1 cellular context compared by ENCODE assay signal in the genomic region with DNA sequence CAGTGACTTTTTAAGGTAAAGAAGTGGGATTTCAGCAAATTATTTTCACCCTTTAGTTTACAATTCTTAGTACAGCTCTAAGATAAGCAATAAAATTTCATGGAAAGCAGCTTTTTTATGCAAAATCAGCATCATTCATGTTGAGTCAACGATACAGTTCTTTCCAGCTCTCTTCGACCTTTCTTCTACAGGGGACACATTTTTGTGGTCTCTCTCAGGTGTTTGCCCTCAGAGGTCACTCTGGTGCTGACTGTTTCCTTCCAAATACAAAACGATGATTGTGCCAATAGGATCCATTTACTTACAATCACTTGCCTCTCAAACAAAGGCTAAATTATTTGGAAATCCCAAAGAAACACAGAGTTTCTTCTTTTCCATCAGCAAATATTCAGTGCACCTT.
TF ChIP-seq lines count a peak whose summit lies in the region.

No MANE protein-coding gene starts in this region.

TF ChIP-seq in HepG2, 621 proteins besides CTCF, POLR2A, EP300 and RAD21 (continued from another document and continues in another):
- no peak for TF ChIP-seq FOSL1 (CRISPR knock-in tag; IDR thresholded peaks at IDR 0.05; ENCODE audit: borderline replicate concordance)
- TF ChIP-seq, protein P1, sequence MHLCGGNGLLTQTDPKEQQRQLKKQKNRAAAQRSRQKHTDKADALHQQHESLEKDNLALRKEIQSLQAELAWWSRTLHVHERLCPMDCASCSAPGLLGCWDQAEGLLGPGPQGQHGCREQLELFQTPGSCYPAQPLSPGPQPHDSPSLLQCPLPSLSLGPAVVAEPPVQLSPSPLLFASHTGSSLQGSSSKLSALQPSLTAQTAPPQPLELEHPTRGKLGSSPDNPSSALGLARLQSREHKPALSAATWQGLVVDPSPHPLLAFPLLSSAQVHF (CRISPR knock-in tag; IDR thresholded peaks at IDR 0.05) = no peak
- TF ChIP-seq, protein P2, sequence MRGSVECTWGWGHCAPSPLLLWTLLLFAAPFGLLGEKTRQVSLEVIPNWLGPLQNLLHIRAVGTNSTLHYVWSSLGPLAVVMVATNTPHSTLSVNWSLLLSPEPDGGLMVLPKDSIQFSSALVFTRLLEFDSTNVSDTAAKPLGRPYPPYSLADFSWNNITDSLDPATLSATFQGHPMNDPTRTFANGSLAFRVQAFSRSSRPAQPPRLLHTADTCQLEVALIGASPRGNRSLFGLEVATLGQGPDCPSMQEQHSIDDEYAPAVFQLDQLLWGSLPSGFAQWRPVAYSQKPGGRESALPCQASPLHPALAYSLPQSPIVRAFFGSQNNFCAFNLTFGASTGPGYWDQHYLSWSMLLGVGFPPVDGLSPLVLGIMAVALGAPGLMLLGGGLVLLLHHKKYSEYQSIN (CRISPR knock-in tag; IDR thresholded peaks at IDR 0.05; ENCODE audit: borderline replicate concordance) = no peak
- TF ChIP-seq MAFK (conservative IDR thresholded peaks at IDR 0.05 in 1 of 2, IDR thresholded peaks at IDR 0.05 in 1 of 2; ENCODE audit: low read length in 2 of 2) = peak; percentile 93 to 97
- TF ChIP-seq ZNF205 (CRISPR knock-in tag; IDR thresholded peaks at IDR 0.05) = no peak
- TF ChIP-seq TEAD2 (CRISPR knock-in tag; IDR thresholded peaks at IDR 0.05) = no peak
- no peak for TF ChIP-seq TCF7L2 (IDR thresholded peaks at IDR 0.05; ENCODE audit: low read depth, low read length)
- TF ChIP-seq ZNF333 (CRISPR knock-in tag; IDR thresholded peaks at IDR 0.05; ENCODE audit: borderline replicate concordance) = no peak
- no peak for TF ChIP-seq ZNF614 (CRISPR knock-in tag; IDR thresholded peaks at IDR 0.05; ENCODE audit: borderline replicate concordance)
- no peak for TF ChIP-seq HNRNPUL1 (IDR thresholded peaks at IDR 0.05; ENCODE audit: low read depth, low read length)
- TF ChIP-seq, protein P3, sequence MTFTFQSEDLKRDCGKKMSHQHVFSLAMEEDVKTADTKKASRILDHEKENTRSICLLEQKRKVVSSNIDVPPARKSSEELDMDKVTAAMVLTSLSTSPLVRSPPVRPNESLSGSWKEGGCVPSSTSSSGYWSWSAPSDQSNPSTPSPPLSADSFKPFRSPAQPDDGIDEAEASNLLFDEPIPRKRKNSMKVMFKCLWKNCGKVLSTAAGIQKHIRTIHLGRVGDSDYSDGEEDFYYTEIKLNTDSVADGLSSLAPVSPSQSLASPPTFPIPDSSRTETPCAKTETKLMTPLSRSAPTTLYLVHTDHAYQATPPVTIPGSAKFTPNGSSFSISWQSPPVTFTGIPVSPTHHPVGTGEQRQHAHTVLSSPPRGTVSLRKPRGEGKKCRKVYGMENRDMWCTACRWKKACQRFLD (CRISPR knock-in tag; IDR thresholded peaks at IDR 0.05; ENCODE audit: borderline replicate concordance) = no peak
- no peak for TF ChIP-seq FOXC1 (CRISPR knock-in tag; IDR thresholded peaks at IDR 0.05; ENCODE audit: borderline replicate concordance)
- TF ChIP-seq, protein P4, sequence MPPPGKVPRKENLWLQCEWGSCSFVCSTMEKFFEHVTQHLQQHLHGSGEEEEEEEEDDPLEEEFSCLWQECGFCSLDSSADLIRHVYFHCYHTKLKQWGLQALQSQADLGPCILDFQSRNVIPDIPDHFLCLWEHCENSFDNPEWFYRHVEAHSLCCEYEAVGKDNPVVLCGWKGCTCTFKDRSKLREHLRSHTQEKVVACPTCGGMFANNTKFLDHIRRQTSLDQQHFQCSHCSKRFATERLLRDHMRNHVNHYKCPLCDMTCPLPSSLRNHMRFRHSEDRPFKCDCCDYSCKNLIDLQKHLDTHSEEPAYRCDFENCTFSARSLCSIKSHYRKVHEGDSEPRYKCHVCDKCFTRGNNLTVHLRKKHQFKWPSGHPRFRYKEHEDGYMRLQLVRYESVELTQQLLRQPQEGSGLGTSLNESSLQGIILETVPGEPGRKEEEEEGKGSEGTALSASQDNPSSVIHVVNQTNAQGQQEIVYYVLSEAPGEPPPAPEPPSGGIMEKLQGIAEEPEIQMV (CRISPR knock-in tag; IDR thresholded peaks at IDR 0.05; ENCODE audit: low read depth) = no peak
- TF ChIP-seq, protein P5, sequence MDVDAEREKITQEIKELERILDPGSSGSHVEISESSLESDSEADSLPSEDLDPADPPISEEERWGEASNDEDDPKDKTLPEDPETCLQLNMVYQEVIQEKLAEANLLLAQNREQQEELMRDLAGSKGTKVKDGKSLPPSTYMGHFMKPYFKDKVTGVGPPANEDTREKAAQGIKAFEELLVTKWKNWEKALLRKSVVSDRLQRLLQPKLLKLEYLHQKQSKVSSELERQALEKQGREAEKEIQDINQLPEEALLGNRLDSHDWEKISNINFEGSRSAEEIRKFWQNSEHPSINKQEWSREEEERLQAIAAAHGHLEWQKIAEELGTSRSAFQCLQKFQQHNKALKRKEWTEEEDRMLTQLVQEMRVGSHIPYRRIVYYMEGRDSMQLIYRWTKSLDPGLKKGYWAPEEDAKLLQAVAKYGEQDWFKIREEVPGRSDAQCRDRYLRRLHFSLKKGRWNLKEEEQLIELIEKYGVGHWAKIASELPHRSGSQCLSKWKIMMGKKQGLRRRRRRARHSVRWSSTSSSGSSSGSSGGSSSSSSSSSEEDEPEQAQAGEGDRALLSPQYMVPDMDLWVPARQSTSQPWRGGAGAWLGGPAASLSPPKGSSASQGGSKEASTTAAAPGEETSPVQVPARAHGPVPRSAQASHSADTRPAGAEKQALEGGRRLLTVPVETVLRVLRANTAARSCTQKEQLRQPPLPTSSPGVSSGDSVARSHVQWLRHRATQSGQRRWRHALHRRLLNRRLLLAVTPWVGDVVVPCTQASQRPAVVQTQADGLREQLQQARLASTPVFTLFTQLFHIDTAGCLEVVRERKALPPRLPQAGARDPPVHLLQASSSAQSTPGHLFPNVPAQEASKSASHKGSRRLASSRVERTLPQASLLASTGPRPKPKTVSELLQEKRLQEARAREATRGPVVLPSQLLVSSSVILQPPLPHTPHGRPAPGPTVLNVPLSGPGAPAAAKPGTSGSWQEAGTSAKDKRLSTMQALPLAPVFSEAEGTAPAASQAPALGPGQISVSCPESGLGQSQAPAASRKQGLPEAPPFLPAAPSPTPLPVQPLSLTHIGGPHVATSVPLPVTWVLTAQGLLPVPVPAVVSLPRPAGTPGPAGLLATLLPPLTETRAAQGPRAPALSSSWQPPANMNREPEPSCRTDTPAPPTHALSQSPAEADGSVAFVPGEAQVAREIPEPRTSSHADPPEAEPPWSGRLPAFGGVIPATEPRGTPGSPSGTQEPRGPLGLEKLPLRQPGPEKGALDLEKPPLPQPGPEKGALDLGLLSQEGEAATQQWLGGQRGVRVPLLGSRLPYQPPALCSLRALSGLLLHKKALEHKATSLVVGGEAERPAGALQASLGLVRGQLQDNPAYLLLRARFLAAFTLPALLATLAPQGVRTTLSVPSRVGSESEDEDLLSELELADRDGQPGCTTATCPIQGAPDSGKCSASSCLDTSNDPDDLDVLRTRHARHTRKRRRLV (CRISPR knock-in tag; IDR thresholded peaks at IDR 0.05) = no peak
- peak; percentile 85; the same call in 1 of the 2 replicates for TF ChIP-seq HMG20A (CRISPR knock-in tag; IDR thresholded peaks at IDR 0.05; ENCODE audit: borderline replicate concordance)
- no peak for TF ChIP-seq ZNF34 (CRISPR knock-in tag; IDR thresholded peaks at IDR 0.05; ENCODE audit: borderline replicate concordance)
- no peak for TF ChIP-seq MED8 (CRISPR knock-in tag; IDR thresholded peaks at IDR 0.05; ENCODE audit: insufficient replicate concordance)
- TF ChIP-seq, protein P6, sequence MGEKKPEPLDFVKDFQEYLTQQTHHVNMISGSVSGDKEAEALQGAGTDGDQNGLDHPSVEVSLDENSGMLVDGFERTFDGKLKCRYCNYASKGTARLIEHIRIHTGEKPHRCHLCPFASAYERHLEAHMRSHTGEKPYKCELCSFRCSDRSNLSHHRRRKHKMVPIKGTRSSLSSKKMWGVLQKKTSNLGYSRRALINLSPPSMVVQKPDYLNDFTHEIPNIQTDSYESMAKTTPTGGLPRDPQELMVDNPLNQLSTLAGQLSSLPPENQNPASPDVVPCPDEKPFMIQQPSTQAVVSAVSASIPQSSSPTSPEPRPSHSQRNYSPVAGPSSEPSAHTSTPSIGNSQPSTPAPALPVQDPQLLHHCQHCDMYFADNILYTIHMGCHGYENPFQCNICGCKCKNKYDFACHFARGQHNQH (CRISPR knock-in tag; IDR thresholded peaks at IDR 0.05) = peak; percentile 33; the same call in 1 of the 2 replicates
- no peak for TF ChIP-seq NPAS2 (CRISPR knock-in tag; IDR thresholded peaks at IDR 0.05; ENCODE audit: borderline replicate concordance)
- TF ChIP-seq, protein P7, sequence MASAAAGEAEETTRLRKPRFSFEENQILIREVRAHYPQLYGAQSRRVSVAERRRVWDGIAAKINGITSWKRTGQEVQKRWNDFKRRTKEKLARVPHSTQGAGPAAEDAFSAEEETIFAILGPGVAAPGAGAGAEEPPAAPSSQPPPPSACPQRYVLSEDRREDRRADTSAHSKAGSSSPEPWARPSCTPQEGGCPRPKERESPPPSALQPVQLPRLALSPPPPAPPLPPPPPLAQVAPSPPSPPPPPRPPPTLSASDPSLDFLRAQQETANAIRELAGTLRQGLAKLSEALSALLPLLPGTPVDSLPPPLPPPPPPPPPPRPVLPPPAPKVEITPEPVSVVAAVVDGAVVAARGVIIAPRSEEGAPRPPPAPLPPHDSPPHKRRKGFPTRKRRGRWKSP (CRISPR knock-in tag; IDR thresholded peaks at IDR 0.05) = no peak
- no peak for TF ChIP-seq ZNF558 (CRISPR knock-in tag; IDR thresholded peaks at IDR 0.05; ENCODE audit: borderline replicate concordance)
- TF ChIP-seq, protein P8, sequence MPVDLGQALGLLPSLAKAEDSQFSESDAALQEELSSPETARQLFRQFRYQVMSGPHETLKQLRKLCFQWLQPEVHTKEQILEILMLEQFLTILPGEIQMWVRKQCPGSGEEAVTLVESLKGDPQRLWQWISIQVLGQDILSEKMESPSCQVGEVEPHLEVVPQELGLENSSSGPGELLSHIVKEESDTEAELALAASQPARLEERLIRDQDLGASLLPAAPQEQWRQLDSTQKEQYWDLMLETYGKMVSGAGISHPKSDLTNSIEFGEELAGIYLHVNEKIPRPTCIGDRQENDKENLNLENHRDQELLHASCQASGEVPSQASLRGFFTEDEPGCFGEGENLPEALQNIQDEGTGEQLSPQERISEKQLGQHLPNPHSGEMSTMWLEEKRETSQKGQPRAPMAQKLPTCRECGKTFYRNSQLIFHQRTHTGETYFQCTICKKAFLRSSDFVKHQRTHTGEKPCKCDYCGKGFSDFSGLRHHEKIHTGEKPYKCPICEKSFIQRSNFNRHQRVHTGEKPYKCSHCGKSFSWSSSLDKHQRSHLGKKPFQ (CRISPR knock-in tag; IDR thresholded peaks at IDR 0.05; ENCODE audit: insufficient replicate concordance) = no peak
- no peak for TF ChIP-seq ZNF652 (CRISPR knock-in tag; IDR thresholded peaks at IDR 0.05; ENCODE audit: borderline replicate concordance, low read depth)
- TF ChIP-seq POLR2G (IDR thresholded peaks at IDR 0.05; ENCODE audit: low read depth, low read length) = no peak
- TF ChIP-seq, protein P9, sequence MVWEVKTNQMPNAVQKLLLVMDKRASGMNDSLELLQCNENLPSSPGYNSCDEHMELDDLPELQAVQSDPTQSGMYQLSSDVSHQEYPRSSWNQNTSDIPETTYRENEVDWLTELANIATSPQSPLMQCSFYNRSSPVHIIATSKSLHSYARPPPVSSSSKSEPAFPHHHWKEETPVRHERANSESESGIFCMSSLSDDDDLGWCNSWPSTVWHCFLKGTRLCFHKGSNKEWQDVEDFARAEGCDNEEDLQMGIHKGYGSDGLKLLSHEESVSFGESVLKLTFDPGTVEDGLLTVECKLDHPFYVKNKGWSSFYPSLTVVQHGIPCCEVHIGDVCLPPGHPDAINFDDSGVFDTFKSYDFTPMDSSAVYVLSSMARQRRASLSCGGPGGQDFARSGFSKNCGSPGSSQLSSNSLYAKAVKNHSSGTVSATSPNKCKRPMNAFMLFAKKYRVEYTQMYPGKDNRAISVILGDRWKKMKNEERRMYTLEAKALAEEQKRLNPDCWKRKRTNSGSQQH (CRISPR knock-in tag; IDR thresholded peaks at IDR 0.05; ENCODE audit: low read depth) = no peak
- TF ChIP-seq SMYD3 (CRISPR knock-in tag; IDR thresholded peaks at IDR 0.05) = no peak
- no peak for TF ChIP-seq ZC3H13 (CRISPR knock-in tag; IDR thresholded peaks at IDR 0.05)
- TF ChIP-seq, protein P10, sequence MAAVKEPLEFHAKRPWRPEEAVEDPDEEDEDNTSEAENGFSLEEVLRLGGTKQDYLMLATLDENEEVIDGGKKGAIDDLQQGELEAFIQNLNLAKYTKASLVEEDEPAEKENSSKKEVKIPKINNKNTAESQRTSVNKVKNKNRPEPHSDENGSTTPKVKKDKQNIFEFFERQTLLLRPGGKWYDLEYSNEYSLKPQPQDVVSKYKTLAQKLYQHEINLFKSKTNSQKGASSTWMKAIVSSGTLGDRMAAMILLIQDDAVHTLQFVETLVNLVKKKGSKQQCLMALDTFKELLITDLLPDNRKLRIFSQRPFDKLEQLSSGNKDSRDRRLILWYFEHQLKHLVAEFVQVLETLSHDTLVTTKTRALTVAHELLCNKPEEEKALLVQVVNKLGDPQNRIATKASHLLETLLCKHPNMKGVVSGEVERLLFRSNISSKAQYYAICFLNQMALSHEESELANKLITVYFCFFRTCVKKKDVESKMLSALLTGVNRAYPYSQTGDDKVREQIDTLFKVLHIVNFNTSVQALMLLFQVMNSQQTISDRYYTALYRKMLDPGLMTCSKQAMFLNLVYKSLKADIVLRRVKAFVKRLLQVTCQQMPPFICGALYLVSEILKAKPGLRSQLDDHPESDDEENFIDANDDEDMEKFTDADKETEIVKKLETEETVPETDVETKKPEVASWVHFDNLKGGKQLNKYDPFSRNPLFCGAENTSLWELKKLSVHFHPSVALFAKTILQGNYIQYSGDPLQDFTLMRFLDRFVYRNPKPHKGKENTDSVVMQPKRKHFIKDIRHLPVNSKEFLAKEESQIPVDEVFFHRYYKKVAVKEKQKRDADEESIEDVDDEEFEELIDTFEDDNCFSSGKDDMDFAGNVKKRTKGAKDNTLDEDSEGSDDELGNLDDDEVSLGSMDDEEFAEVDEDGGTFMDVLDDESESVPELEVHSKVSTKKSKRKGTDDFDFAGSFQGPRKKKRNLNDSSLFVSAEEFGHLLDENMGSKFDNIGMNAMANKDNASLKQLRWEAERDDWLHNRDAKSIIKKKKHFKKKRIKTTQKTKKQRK (IDR thresholded peaks at IDR 0.05; ENCODE audit: low read length) = no peak
- TF ChIP-seq ZFX (CRISPR knock-in tag; IDR thresholded peaks at IDR 0.05; ENCODE audit: low read depth) = no peak
- TF ChIP-seq KDM3A (CRISPR knock-in tag; IDR thresholded peaks at IDR 0.05; ENCODE audit: low read depth) = no peak
- TF ChIP-seq SRSF4 (IDR thresholded peaks at IDR 0.05; ENCODE audit: low read depth, low read length, poor library complexity, severe bottlenecking) = no peak
- no peak for TF ChIP-seq KMT2B (CRISPR knock-in tag; IDR thresholded peaks at IDR 0.05)
- TF ChIP-seq MAF1 (CRISPR knock-in tag; IDR thresholded peaks at IDR 0.05; ENCODE audit: borderline replicate concordance) = no peak
- peak; percentile 79 for TF ChIP-seq NR2F6 (IDR thresholded peaks at IDR 0.05)
- TF ChIP-seq NR2F6 (CRISPR knock-in tag; IDR thresholded peaks at IDR 0.05) = peak; percentile 82
- no peak for TF ChIP-seq MIER2 (CRISPR knock-in tag; IDR thresholded peaks at IDR 0.05)
- no peak for TF ChIP-seq DPF2 (CRISPR knock-in tag; IDR thresholded peaks at IDR 0.05; ENCODE audit: borderline replicate concordance, low read depth)
